Comparison of ENCODE assay signal across 12 cellular contexts in the genomic region with DNA sequence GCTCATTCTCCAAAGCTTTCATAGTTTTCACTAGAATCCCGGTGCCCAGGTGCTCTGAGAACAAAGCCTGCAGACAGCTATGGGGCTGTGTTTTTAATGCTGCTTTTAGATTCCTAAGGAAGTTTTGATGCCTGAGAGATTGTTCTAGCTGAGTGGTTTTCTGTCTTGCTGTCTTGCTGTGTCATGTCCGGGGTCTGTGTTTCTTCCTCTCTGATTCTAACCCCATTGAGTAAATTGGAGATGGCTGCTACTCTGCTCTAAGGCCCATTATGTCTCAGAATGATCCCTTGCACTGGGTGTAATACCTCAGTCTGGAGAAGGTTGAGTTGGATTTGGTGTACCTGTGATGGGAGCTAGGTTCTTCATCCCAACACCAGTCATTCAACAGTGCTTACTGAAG.
DNase-seq lines count a peak whose midpoint lies in the region; ATAC-seq, FAIRE-seq and TF ChIP-seq lines count a peak whose summit lies in the region.
"Had no signal": no experiment of that assay in that cellular context is flagged by ENCODE, and none has a peak within 500 bp of the region (broad histone marks: within the 10 kb centered on the region; RNA-seq: fewer than 3 reads in every experiment).

No MANE protein-coding gene starts in this region.

- H4K20me1 ChIP-seq in OCI-LY7 (ENCODE audit: insufficient read depth, low read length) = peaks cover 6% of the 10 kb centered on the region; the same call in 1 of the 2 replicates

- no peaks in the 10 kb centered on the region for H3K9me3 ChIP-seq in OCI-LY7 (ENCODE audit: low read length)
- H3K9me3 ChIP-seq in psoas muscle = no peaks in the 10 kb centered on the region

- 86 to 92% (median 89%) methylated on average over 2 of the region's 2 CpGs for WGBS in psoas muscle, 3 donors

- ATAC-seq in psoas muscle (no peak), GM18511 (IDR thresholded peaks at IDR 0.05; ENCODE audit: unreplicated experiment) (no peak)

- peak overlapping the region; percentile 44 for H3K4me2 ChIP-seq in OCI-LY7 (ENCODE audit: low read length)
- H3K4me2 ChIP-seq: PC-9 had no signal

- H3K27me3 ChIP-seq in psoas muscle (ENCODE audit: insufficient read depth in 3 of 3, low read length in 2 of 3) = no peaks in the 10 kb centered on the region

- CTCF ChIA-PET in OCI-LY7 (lab: Charles Lee; ENCODE audit: unreplicated experiment) = no interaction called here

- peak; percentile 14 for FAIRE-seq in GM12892 (lab: Jason Lieb, UNC)

- H3K4me1 ChIP-seq in OCI-LY7 (ENCODE audit: insufficient read depth, low read length, poor library complexity, severe bottlenecking) = peaks cover 48% of the 10 kb centered on the region
- H3K4me1 ChIP-seq in psoas muscle = peaks cover 75% of the 10 kb centered on the region

- H3K27ac ChIP-seq in OCI-LY7 (ENCODE audit: low read depth, low read length, poor library complexity, severe bottlenecking) = peak overlapping the region; percentile 52
- H3K27ac ChIP-seq in psoas muscle = peak overlapping the region; percentile 47
- H3K27ac ChIP-seq: PC-9 had no signal

- H3K4me3 ChIP-seq in OCI-LY7 (ENCODE audit: low read depth, low read length, poor library complexity, severe bottlenecking) (peak overlapping the region; percentile 4), fibroblast of mammary gland (ENCODE audit: control insufficient read depth, low read depth, low read length) (no peak overlapping the region), psoas muscle (no peak overlapping the region)
- H3K4me3 ChIP-seq: PC-9 had no signal

- POLR2A ChIA-PET in OCI-LY7 (lab: Charles Lee) = interaction anchor here (0.5 to 1.0 kb wide), 2 partner anchors 11 to 278 kb away, joined by 4 to 8 read pairs; no protein-coding TSS in a partner anchor

- no peak overlapping the region for H2AFZ ChIP-seq in OCI-LY7 (ENCODE audit: low read length)
- H2AFZ ChIP-seq: PC-9 had no signal

- no TSS peak for BruUV-seq in OCI-LY7 (replicated peaks; lab: Mats Ljungman, UMichigan)

- H3K9me2 ChIP-seq in OCI-LY7 (ENCODE audit: insufficient read depth, low read length) = no peaks in the 10 kb centered on the region

- TF ChIP-seq CTCF in OCI-LY7 (conservative IDR thresholded peaks at IDR 0.05; ENCODE audit: low read length) = no peak
- TF ChIP-seq CTCF in fibroblast of mammary gland (conservative IDR thresholded peaks at IDR 0.05; ENCODE audit: control insufficient read depth, insufficient read depth, low read depth, low read length) = no peak
- no peak for TF ChIP-seq CTCF in psoas muscle (IDR thresholded peaks at IDR 0.05)

- H3K36me3 ChIP-seq in OCI-LY7 (ENCODE audit: insufficient read depth, low read length) (peaks cover 60% of the 10 kb centered on the region), psoas muscle (ENCODE audit: insufficient read depth in 1 of 2, low read depth in 1 of 2) (no peaks in the 10 kb centered on the region)

- intact Hi-C loops in OCI-LY7 (cut with micrococcal nuclease; ENCODE audit: unreplicated experiment) = no loop called here
- intact Hi-C loops in psoas muscle (cut with DNase I) = no loop called here

- TF ChIP-seq POLR2A in GM12892 (IDR thresholded peaks at IDR 0.05; ENCODE audit: low read depth, low read length) = no peak

- DNase-seq in GM12892 (ENCODE audit: insufficient read length) = no peak
- peak; percentile 38 for DNase-seq in OCI-LY7 (ENCODE audit: low spot score)
- DNase-seq in fibroblast of mammary gland (ENCODE audit: low read depth) = peak; percentile 47
- DNase-seq in psoas muscle = no peak
- DNase-seq in HUDEP-2 (lab: John Stamatoyannopoulos, UW; ENCODE audit: unreplicated experiment in 76 of 76) = no peak
- no peak for DNase-seq in NK-92 (lab: John Stamatoyannopoulos, UW; ENCODE audit: unreplicated experiment)
- DNase-seq: activated T-cell treated with anti-CD3 and anti-CD28 coated beads, Interleukin-2, amount 50 U/mL, for 4 hours; dermis blood vessel endothelial cell; mammary epithelial cell; NCI-H2107; PC-9 had no signal

- peaks cover 86% of the 10 kb centered on the region for H3K79me2 ChIP-seq in OCI-LY7 (ENCODE audit: insufficient read depth, low read depth, low read length)

Comparison
In these comparisons a context has a peak if more than half of its experiments do, and no peak if none do; other contexts are left out.
1. DNase-seq: peak in OCI-LY7 (single experiment) and fibroblast of mammary gland (single experiment); none in GM12892 (single experiment), psoas muscle (0 of 2), HUDEP-2 (0 of 76) and NK-92 (single experiment).